ENCODE assay signal across 8 cellular contexts in genomic region chr7:55569269-55569663, GRCh38. TPM values are rescaled to one million over a fixed set of nuclear protein-coding genes. Genes with fewer than 3 reads are reported as not detected.
DNase-seq lines count a peak whose midpoint lies in the region; ATAC-seq, FAIRE-seq and TF ChIP-seq lines count a peak whose summit lies in the region.
"Had no signal": no experiment of that assay in that cellular context is flagged by ENCODE, and none has a peak within 500 bp of the region (broad histone marks: within the 10 kb centered on the region; RNA-seq: fewer than 3 reads in every experiment).

No MANE protein-coding gene starts in this region.

- H3K9me3 ChIP-seq in OCI-LY1 (ENCODE audit: low read length): no peaks in the 10 kb centered on the region
- no peaks in the 10 kb centered on the region for H3K9me3 ChIP-seq in effector memory CD4-positive, alpha-beta T cell (ENCODE audit: control insufficient read depth, low read length)

- H3K9ac ChIP-seq in OCI-LY1 (ENCODE audit: low read length): peak overlapping the region; percentile 79; the same call in 1 of the 2 replicates

- TF ChIP-seq POLR2A in GM12891 (IDR thresholded peaks at IDR 0.05; ENCODE audit: low read depth, low read length): no peak

- H3K27ac ChIP-seq in OCI-LY1 (ENCODE audit: low read depth, low read length, poor library complexity, severe bottlenecking) (peak overlapping the region; percentile 83), skin epidermis (peak overlapping the region in 11 of 21 experiments; percentile 1 to 98 (median 57))
- peak overlapping the region; percentile 84 for H3K27ac ChIP-seq in effector memory CD4-positive, alpha-beta T cell (ENCODE audit: insufficient read depth, low read length, poor library complexity, severe bottlenecking)

- no peaks in the 10 kb centered on the region for H3K27me3 ChIP-seq in OCI-LY1 (ENCODE audit: insufficient read depth, low read length)
- H3K27me3 ChIP-seq in effector memory CD4-positive, alpha-beta T cell (replicated peaks; ENCODE audit: control insufficient read depth, insufficient read depth, low read length, poor library complexity, severe bottlenecking): no peaks in the 10 kb centered on the region

- H3K4me2 ChIP-seq in OCI-LY1 (ENCODE audit: low read length): peak overlapping the region; percentile 85

- peak; percentile 92 for FAIRE-seq in GM12891 (lab: Jason Lieb, UNC)

- no peak for TF ChIP-seq CTCF in OCI-LY1 (IDR thresholded peaks at IDR 0.05; ENCODE audit: low read length)

- no peak overlapping the region for H2AFZ ChIP-seq in OCI-LY1 (ENCODE audit: low read length)

- peaks cover 73% of the 10 kb centered on the region for H3K79me2 ChIP-seq in OCI-LY1 (ENCODE audit: insufficient read depth, low read length)

- H3F3A ChIP-seq in OCI-LY1 (ENCODE audit: insufficient read depth, low read length): 0 out of 2 replicates have a peak, but pooled peaks cover 5% of the 10 kb centered on the region

- peaks cover 3% of the 10 kb centered on the region; the same call in 1 of the 2 replicates for H4K20me1 ChIP-seq in OCI-LY1 (ENCODE audit: insufficient read depth, low read length)

- DNase-seq in GM12891 (ENCODE audit: insufficient read length, low spot score): no peak
- DNase-seq in effector memory CD4-positive, alpha-beta T cell: no peak
- DNase-seq in NCI-H82 treated with DMSO at 0.1 percent for 48 hours (lab: John Stamatoyannopoulos, UW; ENCODE audit: unreplicated experiment): no peak
- no peak for DNase-seq in ureter (ENCODE audit: low spot score)
- DNase-seq: retina had no signal

- H3K36me3 ChIP-seq in OCI-LY1 (ENCODE audit: insufficient read depth, low read length): peaks cover 21% of the 10 kb centered on the region; the same call in 1 of the 2 replicates
- H3K36me3 ChIP-seq in effector memory CD4-positive, alpha-beta T cell (ENCODE audit: control insufficient read depth, insufficient read depth, low read length): no peaks in the 10 kb centered on the region

- ATAC-seq in GM18907 (IDR thresholded peaks at IDR 0.05; ENCODE audit: unreplicated experiment): no peak

- peak overlapping the region; percentile 68 for H3K4me3 ChIP-seq in OCI-LY1 (ENCODE audit: low read depth, low read length, poor library complexity, severe bottlenecking)
- no peak overlapping the region for H3K4me3 ChIP-seq in effector memory CD4-positive, alpha-beta T cell (ENCODE audit: insufficient read depth, low read depth, low read length, poor library complexity, severe bottlenecking)
- H3K4me3 ChIP-seq in skin epidermis: no peak overlapping the region

- peaks cover 81% of the 10 kb centered on the region for H3K4me1 ChIP-seq in OCI-LY1 (ENCODE audit: insufficient read depth, low read length, severe bottlenecking)
- peaks cover 53% of the 10 kb centered on the region for H3K4me1 ChIP-seq in effector memory CD4-positive, alpha-beta T cell (ENCODE audit: control insufficient read depth, insufficient read depth, low read length, poor library complexity, severe bottlenecking)

- no peaks in the 10 kb centered on the region for H3K9me2 ChIP-seq in OCI-LY1 (ENCODE audit: low read depth, low read length)

TF ChIP-seq in GM12891, 5 proteins besides CTCF, POLR2A, EP300 and RAD21:
- TF ChIP-seq POLR2AphosphoS5 (IDR thresholded peaks at IDR 0.05; ENCODE audit: low read depth, low read length) (no peak), TAF1 (IDR thresholded peaks at IDR 0.05; ENCODE audit: low read depth, low read length) (no peak), SPI1 (IDR thresholded peaks at IDR 0.05; ENCODE audit: low read depth, low read length) (peak; percentile 15; the same call in 1 of the 2 replicates), PAX5 (IDR thresholded peaks at IDR 0.05; ENCODE audit: insufficient read depth, low read length, severe bottlenecking) (no peak), POU2F2 (IDR thresholded peaks at IDR 0.05; ENCODE audit: low read depth, low read length) (peak; percentile 63; the same call in 1 of the 2 replicates)

RNA-seq across cellular contexts. Expression of gene VOPP1, which starts 3.0 kb away (rescaled TPM):
- 124 TPM for polyA plus RNA-seq in GM12891 (2012; ENCODE audit: low read depth, missing spikeins)
- total RNA-seq in ureter: 47.1 TPM
